ENCODE assay signal across 12 cellular contexts in the genomic region with DNA sequence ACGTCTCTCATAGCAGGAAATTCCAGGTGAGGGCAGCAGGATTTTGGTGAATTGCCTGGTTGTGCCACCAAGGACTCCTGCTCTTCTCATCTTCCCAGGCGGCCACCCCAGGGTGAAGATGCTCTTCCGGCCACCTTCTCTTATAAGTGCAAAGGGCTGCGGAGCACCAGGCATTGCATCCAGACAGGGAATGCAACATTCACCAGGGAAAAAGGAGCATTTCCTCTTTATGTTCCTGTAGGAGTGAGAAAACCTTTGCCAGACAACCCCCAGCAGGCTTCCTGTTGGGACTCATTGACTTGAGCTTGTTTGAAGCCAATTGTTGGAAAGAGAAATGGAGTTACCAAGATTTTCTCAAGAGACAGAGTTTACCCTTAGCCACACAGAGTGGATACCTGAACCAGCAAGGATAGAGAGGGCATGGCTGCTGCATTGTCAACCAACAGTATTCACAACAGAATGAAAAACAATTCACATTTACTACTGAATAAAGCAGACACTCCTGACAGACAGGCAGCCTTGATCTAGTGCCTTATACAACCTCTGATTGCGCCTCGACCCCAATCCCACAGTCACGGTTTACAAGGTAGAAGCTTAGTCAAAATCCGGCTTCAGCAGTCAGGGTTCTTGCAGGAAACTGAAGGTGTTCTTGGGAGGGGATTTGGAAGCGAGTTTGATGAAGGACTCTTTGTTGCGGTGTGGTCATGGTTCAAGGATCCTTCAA. TPM values are rescaled to one million over a fixed set of nuclear protein-coding genes. Genes with fewer than 3 reads are reported as not detected.
DNase-seq lines count a peak whose midpoint lies in the region; ATAC-seq and TF ChIP-seq lines count a peak whose summit lies in the region.
"Had no signal": no experiment of that assay in that cellular context is flagged by ENCODE, and none has a peak within 500 bp of the region (broad histone marks: within the 10 kb centered on the region; RNA-seq: fewer than 3 reads in every experiment).

No MANE protein-coding gene starts in this region.

- intact Hi-C loops in esophagus squamous epithelium (cut with DNase I): no loop called here

- no peak for DNase-seq in activated CD8-positive, alpha-beta memory T cell treated with anti-CD3 and anti-CD28 coated beads, Interleukin-2, amount 10 ng/mL, durations not matched to agents 7 days and 5 days
- no peak for DNase-seq in activated CD8-positive, alpha-beta memory T cell treated with anti-CD3 and anti-CD28 coated beads, Interleukin-2, amount 50 U/mL, for 4 hours
- no peak for DNase-seq in T-cell
- DNase-seq in esophagus squamous epithelium (lab: John Stamatoyannopoulos, UW): no peak
- DNase-seq in COLO668 (lab: John Stamatoyannopoulos, UW; ENCODE audit: unreplicated experiment): no peak
- DNase-seq in MG63: no peak
- no peak for DNase-seq in HK-2 (ENCODE audit: unreplicated experiment)
- DNase-seq: activated CD4-positive, CD25-positive, alpha-beta regulatory T cell; left ventricle myocardium superior; NCI-H446 had no signal

- H3K4me3 ChIP-seq in esophagus squamous epithelium (no peak overlapping the region), skeletal muscle tissue (ENCODE audit: low read length in 3 of 3) (no peak overlapping the region), MG63 (no peak overlapping the region)

- no peak for TF ChIP-seq POLR2A in esophagus squamous epithelium (IDR thresholded peaks at IDR 0.05)

- H3K36me3 ChIP-seq in esophagus squamous epithelium (no peaks in the 10 kb centered on the region), skeletal muscle tissue (ENCODE audit: control insufficient read depth in 3 of 3, insufficient read depth in 3 of 3, low read length in 3 of 3) (no peaks in the 10 kb centered on the region), MG63 (no peaks in the 10 kb centered on the region)
- H3K36me3 ChIP-seq: tibial artery had no signal

- no peaks in the 10 kb centered on the region for H3K9me3 ChIP-seq in esophagus squamous epithelium
- no peaks in the 10 kb centered on the region for H3K9me3 ChIP-seq in skeletal muscle tissue (ENCODE audit: control insufficient read depth in 3 of 3, low read length in 3 of 3)
- no peaks in the 10 kb centered on the region for H3K9me3 ChIP-seq in MG63
- H3K9me3 ChIP-seq: tibial artery had no signal

- CTCF ChIA-PET in activated CD8-positive, alpha-beta memory T cell treated with anti-CD3 and anti-CD28 coated beads, Interleukin-2, amount 10 ng/mL, durations not matched to agents 7 days and 5 days (lab: Charles Lee): interaction anchor here (1.6 to 2.3 kb wide), 3 partner anchors 11 to 519 kb away, joined by 3 to 7 read pairs (median 4); no protein-coding TSS in a partner anchor
- CTCF ChIA-PET in T-cell (lab: Charles Lee): no interaction called here

- H3K27me3 Mint-ChIP-seq in activated CD8-positive, alpha-beta memory T cell treated with anti-CD3 and anti-CD28 coated beads, Interleukin-2, amount 10 ng/mL, durations not matched to agents 7 days and 5 days: no peaks in the 10 kb centered on the region
- no peaks in the 10 kb centered on the region for H3K27me3 Mint-ChIP-seq in T-cell

- H3K27me3 ChIP-seq in esophagus squamous epithelium (no peaks in the 10 kb centered on the region), skeletal muscle tissue (ENCODE audit: control insufficient read depth in 3 of 3, insufficient read depth in 3 of 3, low read length in 3 of 3) (no peaks in the 10 kb centered on the region), MG63 (no peaks in the 10 kb centered on the region)
- H3K27me3 ChIP-seq: tibial artery had no signal

- H3K27ac ChIP-seq in esophagus squamous epithelium: peak overlapping the region in 3 of 4 donors; percentile 90 to 98 (median 94)
- peak overlapping the region; percentile 89 for H3K27ac ChIP-seq in skeletal muscle tissue (ENCODE audit: low read depth, low read length)

- no peak for ATAC-seq in activated CD8-positive, alpha-beta memory T cell treated with anti-CD3 and anti-CD28 coated beads, Interleukin-2, amount 10 ng/mL, durations not matched to agents 7 days and 5 days
- ATAC-seq in T-cell (replicated peaks in 1 of 4): no peak
- ATAC-seq: left ventricle myocardium superior had no signal

- WGBS in esophagus squamous epithelium, 2 donors: 89 to 91% methylated on average over 10 of the region's 10 CpGs

- POLR2A ChIA-PET in T-cell (lab: Charles Lee): interaction anchor here in 1 of 2 donors (1.1 kb wide), 1 partner anchor 99 kb away, joined by 3 read pairs; no protein-coding TSS in a partner anchor

- H3K36me3 Mint-ChIP-seq in activated CD8-positive, alpha-beta memory T cell treated with anti-CD3 and anti-CD28 coated beads, Interleukin-2, amount 10 ng/mL, durations not matched to agents 7 days and 5 days: no peaks in the 10 kb centered on the region
- H3K36me3 Mint-ChIP-seq in T-cell: no peaks in the 10 kb centered on the region

- H3K9me3 Mint-ChIP-seq in activated CD8-positive, alpha-beta memory T cell treated with anti-CD3 and anti-CD28 coated beads, Interleukin-2, amount 10 ng/mL, durations not matched to agents 7 days and 5 days (ENCODE audit: low read depth): no peaks in the 10 kb centered on the region
- no peaks in the 10 kb centered on the region for H3K9me3 Mint-ChIP-seq in T-cell

- no peak overlapping the region for H3K9ac ChIP-seq in skeletal muscle tissue (ENCODE audit: low read depth in 1 of 3, low read length in 3 of 3)

- peak overlapping the region; percentile 76 for H3K27ac Mint-ChIP-seq in activated CD8-positive, alpha-beta memory T cell treated with anti-CD3 and anti-CD28 coated beads, Interleukin-2, amount 10 ng/mL, durations not matched to agents 7 days and 5 days
- H3K27ac Mint-ChIP-seq in T-cell: peak overlapping the region; percentile 89 to 91

- H3K4me3 Mint-ChIP-seq in activated CD8-positive, alpha-beta memory T cell treated with anti-CD3 and anti-CD28 coated beads, Interleukin-2, amount 10 ng/mL, durations not matched to agents 7 days and 5 days: peak overlapping the region; percentile 71
- peak overlapping the region; percentile 74 to 87 (median 85) for H3K4me3 Mint-ChIP-seq in T-cell

- peaks cover 29% of the 10 kb centered on the region for H3K4me1 Mint-ChIP-seq in activated CD8-positive, alpha-beta memory T cell treated with anti-CD3 and anti-CD28 coated beads, Interleukin-2, amount 10 ng/mL, durations not matched to agents 7 days and 5 days
- peaks cover 37 to 40% (median 40%) of the 10 kb centered on the region in 3 donors for H3K4me1 Mint-ChIP-seq in T-cell

- peaks cover 12 to 44% (median 19%) of the 10 kb centered on the region in 3 donors for H3K4me1 ChIP-seq in esophagus squamous epithelium
- H3K4me1 ChIP-seq in skeletal muscle tissue (ENCODE audit: control insufficient read depth in 3 of 3, insufficient read depth in 3 of 3, low read length in 3 of 3): peaks cover 9 to 23% (median 20%) of the 10 kb centered on the region in 3 donors

- TF ChIP-seq CTCF in esophagus squamous epithelium (IDR thresholded peaks at IDR 0.05): no peak

RNA-seq across cellular contexts. Expression of gene ATP11A, which starts 1.8 kb away (rescaled TPM):
- 10 to 100 TPM; 40.0 to 43.5 TPM for total RNA-seq in activated CD8-positive, alpha-beta memory T cell treated with anti-CD3 and anti-CD28 coated beads, Interleukin-2, amount 10 ng/mL, durations not matched to agents 7 days and 5 days
- total RNA-seq in T-cell (10 to 100 TPM; 35.7 to 57.1 (median 48.5) TPM), esophagus squamous epithelium (10 to 100 TPM in 3 of 4 donors, 1 to 10 TPM in 1; 9.6 to 20.0 (median 16.1) TPM), skeletal muscle tissue (11.5 TPM)
- 2.5 and 2.7 TPM in 2 replicates for total RNA-seq in MG63 (2014; rRNA removed; shearing (Covaris generic); ENCODE audit: low replicate concordance)
